ENCODE assay signal across 15 cellular contexts in the genomic region with DNA sequence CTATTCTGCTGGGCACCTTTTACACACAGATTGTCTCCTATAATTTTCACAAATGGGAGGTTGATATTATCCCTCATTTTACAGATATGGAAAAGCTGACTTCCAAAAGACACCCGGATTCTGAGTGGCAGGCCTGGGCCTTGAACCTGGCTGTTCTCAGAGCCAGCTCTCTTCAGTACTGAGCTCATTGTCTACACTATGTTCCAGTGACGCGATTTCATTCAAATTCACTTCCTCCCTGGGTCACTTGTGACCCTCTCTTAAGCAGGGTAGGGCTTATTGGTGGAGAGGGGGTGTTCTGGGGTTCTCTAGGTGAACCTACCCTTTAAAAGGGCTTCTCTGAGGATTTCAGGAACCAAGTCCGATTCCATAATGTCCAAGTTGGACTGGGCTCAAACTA.
A peak's percentile ranks its signal among the peaks of the same experiment; 100 is the strongest.
DNase-seq lines count a peak whose midpoint lies in the region; ATAC-seq, FAIRE-seq and TF ChIP-seq lines count a peak whose summit lies in the region.
"Had no signal": no experiment of that assay in that cellular context is flagged by ENCODE, and none has a peak within 500 bp of the region (broad histone marks: within the 10 kb centered on the region; RNA-seq: fewer than 3 reads in every experiment).

No MANE protein-coding gene starts in this region.

- POLR2A ChIA-PET in activated CD4-positive, alpha-beta T cell treated with anti-CD3 and anti-CD28 coated beads for 36 hours (lab: Charles Lee): interaction anchor here (0.6 kb wide), 1 partner anchor 236 kb away, joined by 4 read pairs; no protein-coding TSS in a partner anchor
- POLR2A ChIA-PET in naive thymus-derived CD8-positive, alpha-beta T cell (lab: Charles Lee): interaction anchor here (1.0 kb wide), 1 partner anchor 189 kb away, joined by 3 read pairs; no protein-coding TSS in a partner anchor

- peak overlapping the region; percentile 4 for H3K4me3 Mint-ChIP-seq in activated CD4-positive, alpha-beta T cell treated with anti-CD3 and anti-CD28 coated beads for 36 hours
- peak overlapping the region; percentile 74 for H3K4me3 Mint-ChIP-seq in activated T-helper 17 cell treated with anti-CD3 and anti-CD28 coated beads, Interleukin-2, amount 50 U/mL, for 72 hours
- peak overlapping the region in 8 of 10 donors; percentile 49 to 76 (median 56) for H3K4me3 Mint-ChIP-seq in naive thymus-derived CD8-positive, alpha-beta T cell

- CTCF ChIA-PET in activated CD4-positive, alpha-beta T cell treated with anti-CD3 and anti-CD28 coated beads for 36 hours (lab: Charles Lee): no interaction called here

- peaks cover 61% of the 10 kb centered on the region for H3K4me1 Mint-ChIP-seq in activated CD4-positive, alpha-beta T cell treated with anti-CD3 and anti-CD28 coated beads for 36 hours
- peaks cover 42% of the 10 kb centered on the region for H3K4me1 Mint-ChIP-seq in activated T-helper 17 cell treated with anti-CD3 and anti-CD28 coated beads, Interleukin-2, amount 50 U/mL, for 72 hours
- H3K4me1 Mint-ChIP-seq in naive thymus-derived CD8-positive, alpha-beta T cell: peaks cover 13 to 62% (median 20%) of the 10 kb centered on the region in 4 donors

- no peaks in the 10 kb centered on the region for H3K27me3 ChIP-seq in Karpas-422 (ENCODE audit: low read length)
- H3K27me3 ChIP-seq: brain microvascular endothelial cell had no signal

- no peak overlapping the region for H3K9ac ChIP-seq in Karpas-422 (ENCODE audit: low read length)

- ATAC-seq in activated CD4-positive, alpha-beta T cell treated with anti-CD3 and anti-CD28 coated beads for 36 hours: no peak
- ATAC-seq in activated T-helper 17 cell treated with anti-CD3 and anti-CD28 coated beads, Interleukin-2, amount 50 U/mL, for 72 hours (replicated peaks): no peak
- peak; percentile 15 to 54 for ATAC-seq in naive thymus-derived CD8-positive, alpha-beta T cell
- ATAC-seq in GM21390 (IDR thresholded peaks at IDR 0.05; ENCODE audit: unreplicated experiment) (no peak), left cardiac atrium (no peak)
- ATAC-seq: left lobe of liver, Panc1 had no signal

- H3K27ac ChIP-seq in Karpas-422 (ENCODE audit: low read length): no peak overlapping the region
- H3K27ac ChIP-seq: brain microvascular endothelial cell had no signal

- no peaks in the 10 kb centered on the region for H3K9me2 ChIP-seq in Karpas-422 (replicated peaks; ENCODE audit: insufficient read depth, low read length)

- no peak for TF ChIP-seq CTCF in D721Med (IDR thresholded peaks at IDR 0.05; ENCODE audit: insufficient read depth, missing control alignments)

- DNase-seq in activated CD4-positive, alpha-beta T cell treated with anti-CD3 and anti-CD28 coated beads for 36 hours: no peak
- no peak for DNase-seq in activated CD4-positive, alpha-beta T cell treated with anti-CD3 and anti-CD28 coated beads for 4 hours
- peak; percentile 54 for DNase-seq in Karpas-422
- no peak for DNase-seq in naive thymus-derived CD8-positive, alpha-beta T cell
- DNase-seq in D721Med (ENCODE audit: insufficient read length, low spot score): no peak
- DNase-seq in left cardiac atrium: no peak
- DNase-seq: activated gamma-delta T cell, brain microvascular endothelial cell, NCI-H1930, NCI-H524 treated with DMSO at 0.1 percent for 48 hours, SW 1271 had no signal

- no peaks in the 10 kb centered on the region for H3K79me2 ChIP-seq in Karpas-422 (ENCODE audit: low read length)

- H3K4me3 ChIP-seq in Karpas-422 (ENCODE audit: low read length): no peak overlapping the region

- H3K27me3 Mint-ChIP-seq in activated CD4-positive, alpha-beta T cell treated with anti-CD3 and anti-CD28 coated beads for 36 hours: peaks cover 13% of the 10 kb centered on the region
- peaks cover 15% of the 10 kb centered on the region for H3K27me3 Mint-ChIP-seq in activated T-helper 17 cell treated with anti-CD3 and anti-CD28 coated beads, Interleukin-2, amount 50 U/mL, for 72 hours
- H3K27me3 Mint-ChIP-seq in naive thymus-derived CD8-positive, alpha-beta T cell: peaks cover 0 to 13% (median 6%) of the 10 kb centered on the region in 5 donors

- FAIRE-seq in D721Med (lab: Jason Lieb, UNC): no peak

- peak overlapping the region; percentile 81 for H3K27ac Mint-ChIP-seq in activated CD4-positive, alpha-beta T cell treated with anti-CD3 and anti-CD28 coated beads for 36 hours
- peak overlapping the region; percentile 70 for H3K27ac Mint-ChIP-seq in activated T-helper 17 cell treated with anti-CD3 and anti-CD28 coated beads, Interleukin-2, amount 50 U/mL, for 72 hours
- H3K27ac Mint-ChIP-seq in naive thymus-derived CD8-positive, alpha-beta T cell: peak overlapping the region in 9 of 10 donors; percentile 41 to 93 (median 75)

- peaks cover 4% of the 10 kb centered on the region for H3K9me3 Mint-ChIP-seq in activated CD4-positive, alpha-beta T cell treated with anti-CD3 and anti-CD28 coated beads for 36 hours (ENCODE audit: low read depth)
- no peaks in the 10 kb centered on the region for H3K9me3 Mint-ChIP-seq in activated T-helper 17 cell treated with anti-CD3 and anti-CD28 coated beads, Interleukin-2, amount 50 U/mL, for 72 hours
- peaks cover 0 to 4% (median 0%) of the 10 kb centered on the region in 9 donors for H3K9me3 Mint-ChIP-seq in naive thymus-derived CD8-positive, alpha-beta T cell

- peak overlapping the region; percentile 2 for H3K4me2 ChIP-seq in Karpas-422 (ENCODE audit: low read depth, low read length, poor library complexity, severe bottlenecking)

- H2AFZ ChIP-seq in Karpas-422 (ENCODE audit: low read length): no peak overlapping the region

- H3K36me3 ChIP-seq in Karpas-422 (ENCODE audit: insufficient read depth, low read length): no peaks in the 10 kb centered on the region
- H3K36me3 ChIP-seq: brain microvascular endothelial cell had no signal

- H4K20me1 ChIP-seq in Karpas-422 (ENCODE audit: insufficient read depth, low read depth, low read length): no peaks in the 10 kb centered on the region; the same call in 1 of the 2 replicates

- H3K9me3 ChIP-seq in Karpas-422 (ENCODE audit: low read length): no peaks in the 10 kb centered on the region

- H3K36me3 Mint-ChIP-seq in activated CD4-positive, alpha-beta T cell treated with anti-CD3 and anti-CD28 coated beads for 36 hours (ENCODE audit: low read depth): no peaks in the 10 kb centered on the region
- peaks cover 8% of the 10 kb centered on the region for H3K36me3 Mint-ChIP-seq in activated T-helper 17 cell treated with anti-CD3 and anti-CD28 coated beads, Interleukin-2, amount 50 U/mL, for 72 hours (ENCODE audit: low read depth)
- H3K36me3 Mint-ChIP-seq in naive thymus-derived CD8-positive, alpha-beta T cell: no peaks in the 10 kb centered on the region

- intact Hi-C loops in activated CD4-positive, alpha-beta T cell treated with anti-CD3 and anti-CD28 coated beads for 36 hours (cut with DNase I, micrococcal nuclease): loop anchor here (2.0 to 10.0 kb wide), 4 partner anchors 37 to 508 kb away; a partner anchor contains a TSS
- intact Hi-C loops in left cardiac atrium (cut with DNase I): loop anchor here in 1 of 2 donors (5.0 kb wide), 1 partner anchor 352 kb away; no protein-coding TSS in a partner anchor

- H3K4me1 ChIP-seq in Karpas-422 (ENCODE audit: low read length): peaks cover 26% of the 10 kb centered on the region

Comparison
In these comparisons a context has a peak if more than half of its experiments do, and no peak if none do; other contexts are left out.
1. ATAC-seq: peak in naive thymus-derived CD8-positive, alpha-beta T cell (2 of 2); none in activated CD4-positive, alpha-beta T cell treated with anti-CD3 and anti-CD28 coated beads for 36 hours (single experiment), activated T-helper 17 cell treated with anti-CD3 and anti-CD28 coated beads, Interleukin-2, amount 50 U/mL, for 72 hours (single experiment), GM21390 (single experiment) and left cardiac atrium (0 of 2).
2. H3K4me3 Mint-ChIP-seq: peak in every context shown above with its lines; median percentile 74 in activated T-helper 17 cell treated with anti-CD3 and anti-CD28 coated beads, Interleukin-2, amount 50 U/mL, for 72 hours; 56 in naive thymus-derived CD8-positive, alpha-beta T cell; 4 in activated CD4-positive, alpha-beta T cell treated with anti-CD3 and anti-CD28 coated beads for 36 hours.
3. Peak in every context shown above with its lines, with median percentiles within 50 percentile points of each other: H3K27ac Mint-ChIP-seq.